ENCODE assay signal across 1 cellular context in genomic region chr4:169810325-169811323, GRCh38.
TF ChIP-seq lines count a peak whose summit lies in the region.

No MANE protein-coding gene starts in this region.

TF ChIP-seq in K562, 482 proteins besides CTCF, POLR2A, EP300 and RAD21 (continued from another document):
- TF ChIP-seq REST (CRISPR knock-in tag; IDR thresholded peaks at IDR 0.05; ENCODE audit: low read depth) (no peak), BRD9 (IDR thresholded peaks at IDR 0.05; ENCODE audit: low read depth, partially characterized antibody) (no peak), CEBPG (CRISPR knock-in tag; IDR thresholded peaks at IDR 0.05) (no peak), CEBPG (tag; conservative IDR thresholded peaks at IDR 0.05 in 1 of 2, IDR thresholded peaks at IDR 0.05 in 1 of 2) (peak in 1 of 2 experiments; percentile 74; a peak in 2 of 4 replicates), NR2C2 (CRISPR knock-in tag; IDR thresholded peaks at IDR 0.05) (no peak), NR2C2 (tag; IDR thresholded peaks at IDR 0.05) (no peak), E4F1 (CRISPR knock-in tag; IDR thresholded peaks at IDR 0.05; ENCODE audit: borderline replicate concordance) (no peak), IFI16 (CRISPR knock-in tag; IDR thresholded peaks at IDR 0.05) (no peak), NR2F6 (CRISPR knock-in tag; IDR thresholded peaks at IDR 0.05) (no peak), CEBPB (tag; IDR thresholded peaks at IDR 0.05) (peak; percentile 65; the same call in 1 of the 2 replicates), SPI1 (IDR thresholded peaks at IDR 0.05; ENCODE audit: borderline replicate concordance, low read depth, low read length) (no peak), ZNF197 (CRISPR knock-in tag; IDR thresholded peaks at IDR 0.05; ENCODE audit: low read depth) (no peak), ZNF398 (CRISPR knock-in tag; IDR thresholded peaks at IDR 0.05) (no peak), DEAF1 (CRISPR knock-in tag; IDR thresholded peaks at IDR 0.05) (peak; percentile 63; the same call in 1 of the 2 replicates), SMC3 (conservative IDR thresholded peaks at IDR 0.05; ENCODE audit: insufficient read depth, low read depth, low read length) (peak; percentile 69), NFATC3 (IDR thresholded peaks at IDR 0.05) (0 out of 2 replicates have a peak, but pooled peaks have one; percentile 20), ARHGAP35 (IDR thresholded peaks at IDR 0.05; ENCODE audit: partially characterized antibody) (no peak), KLF1 (tag; IDR thresholded peaks at IDR 0.05) (no peak), PTBP1 (IDR thresholded peaks at IDR 0.05; ENCODE audit: low read depth, low read length) (no peak)
